Comparison of ENCODE assay signal across 8 cellular contexts in the genomic region with DNA sequence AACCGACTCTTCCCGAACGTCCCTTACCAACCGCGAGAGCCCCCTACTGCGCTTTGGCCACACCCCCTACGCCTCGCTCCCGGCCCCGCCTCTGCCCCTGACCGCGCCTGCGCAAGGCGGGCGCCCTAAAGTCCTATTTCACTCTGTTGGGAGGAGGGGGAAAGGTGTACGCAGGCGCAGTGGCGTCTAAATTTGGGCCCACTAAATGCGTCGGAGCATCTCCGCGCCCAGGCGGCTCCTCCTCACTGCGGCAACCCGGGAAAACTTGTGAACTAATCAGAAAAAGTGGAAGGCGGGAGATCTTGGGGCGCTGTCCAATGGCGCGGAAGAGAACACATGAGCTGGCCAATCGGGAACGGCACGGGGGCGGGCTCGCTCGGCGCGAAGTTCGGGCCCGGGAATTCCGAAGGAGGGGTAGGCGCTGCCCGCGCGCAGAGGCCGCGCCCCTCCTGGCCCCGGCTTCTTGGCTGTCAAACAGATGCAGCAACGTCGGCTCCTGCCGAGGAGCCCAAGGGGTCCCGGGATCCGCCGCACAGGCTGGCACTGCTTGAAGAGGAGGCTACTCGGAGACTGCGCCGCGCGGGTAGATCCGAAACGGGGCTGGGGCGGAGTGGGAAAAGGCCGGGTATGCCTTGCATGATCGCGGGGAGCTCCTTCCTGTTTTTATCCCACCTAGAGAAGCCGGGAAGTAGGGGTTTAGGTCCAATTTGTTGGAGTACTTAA. TPM values are rescaled to one million over a fixed set of nuclear protein-coding genes. Genes with fewer than 3 reads are reported as not detected.
DNase-seq lines count a peak whose midpoint lies in the region; FAIRE-seq and TF ChIP-seq lines count a peak whose summit lies in the region.

A gene with protein sequence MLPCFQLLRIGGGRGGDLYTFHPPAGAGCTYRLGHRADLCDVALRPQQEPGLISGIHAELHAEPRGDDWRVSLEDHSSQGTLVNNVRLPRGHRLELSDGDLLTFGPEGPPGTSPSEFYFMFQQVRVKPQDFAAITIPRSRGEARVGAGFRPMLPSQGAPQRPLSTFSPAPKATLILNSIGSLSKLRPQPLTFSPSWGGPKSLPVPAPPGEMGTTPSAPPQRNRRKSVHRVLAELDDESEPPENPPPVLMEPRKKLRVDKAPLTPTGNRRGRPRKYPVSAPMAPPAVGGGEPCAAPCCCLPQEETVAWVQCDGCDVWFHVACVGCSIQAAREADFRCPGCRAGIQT (plus strand): TSS at position 450 of the 723 bp plus-strand sequence. CDS start 881 bp downstream, outside the sequence.

- no peaks in the 10 kb centered on the region for H3K27me3 ChIP-seq in DOHH2 (ENCODE audit: control insufficient read depth, low read length)
- no peaks in the 10 kb centered on the region for H3K27me3 ChIP-seq in GM23248 (replicated peaks; ENCODE audit: insufficient read depth)
- H3K27me3 ChIP-seq in Karpas-422 (ENCODE audit: low read length): no peaks in the 10 kb centered on the region
- no peaks in the 10 kb centered on the region for H3K27me3 ChIP-seq in esophagus (ENCODE audit: control insufficient read depth in 1 of 2, insufficient read depth in 2 of 2, low read length in 2 of 2)
- H3K27me3 ChIP-seq in muscle layer of duodenum (ENCODE audit: low read depth, low read length): no peaks in the 10 kb centered on the region

- peak within 1 kb of the TSS; percentile 92 for H3K4me2 ChIP-seq in DOHH2 (ENCODE audit: low read length)
- H3K4me2 ChIP-seq in GM23248 (ENCODE audit: unreplicated experiment): peak within 1 kb of the TSS; percentile 84
- H3K4me2 ChIP-seq in Karpas-422 (ENCODE audit: low read depth, low read length, poor library complexity, severe bottlenecking): peak within 1 kb of the TSS; percentile 91

- 0% methylated on average over 56 to 65 of the region's 65 CpGs for WGBS in GM23248 (ENCODE audit: low coverage in 1 of 2, low lambda C conversion rate in 2 of 2, missing lambda C conversion rate in 2 of 2), 2 experiments
- WGBS in esophagus, 2 donors: 0% methylated on average over 56 to 65 of the region's 65 CpGs

- H3K9me2 ChIP-seq in DOHH2 (replicated peaks; ENCODE audit: control insufficient read depth, low read length) (no peaks in the 10 kb centered on the region), GM23248 (ENCODE audit: insufficient read depth) (no peaks in the 10 kb centered on the region), Karpas-422 (replicated peaks; ENCODE audit: insufficient read depth, low read length) (no peaks in the 10 kb centered on the region)

- H4K20me1 ChIP-seq in DOHH2 (ENCODE audit: control insufficient read depth, insufficient read depth, low read depth, low read length): no peaks in the 10 kb centered on the region
- H4K20me1 ChIP-seq in GM23248 (ENCODE audit: insufficient read depth): no peaks in the 10 kb centered on the region
- H4K20me1 ChIP-seq in Karpas-422 (ENCODE audit: insufficient read depth, low read depth, low read length): peaks cover 9% of the 10 kb centered on the region

- peak; percentile 87 for FAIRE-seq in RCC 7860 (lab: Jason Lieb, UNC)

- peak within 1 kb of the TSS; percentile 83 for H3K9ac ChIP-seq in GM23248
- H3K9ac ChIP-seq in Karpas-422 (ENCODE audit: low read length): peak within 1 kb of the TSS; percentile 93

- H3F3A ChIP-seq in DOHH2 (ENCODE audit: control insufficient read depth, insufficient read depth) (0 out of 2 replicates have a peak, but pooled peaks cover 2% of the 10 kb centered on the region), GM23248 (ENCODE audit: insufficient read depth) (peaks cover 4% of the 10 kb centered on the region; the same call in 1 of the 2 replicates)

- DNase-seq in GM23248: peak; percentile 100
- DNase-seq in Karpas-422: peak; percentile 100
- peak; percentile 97 for DNase-seq in RCC 7860 (ENCODE audit: low spot score)
- peak; percentile 99 for DNase-seq in activated T-cell treated with anti-CD3 and anti-CD28 coated beads, Interleukin-2, amount 50 U/mL, for 48 hours
- DNase-seq in stimulated activated CD8-positive, alpha-beta memory T cell treated with anti-CD3 and anti-CD28 coated beads, Interleukin-7, amount 100 ng/mL, for 24 hours (ENCODE audit: low read depth): peak; percentile 99

- H2AFZ ChIP-seq in GM23248: peak within 1 kb of the TSS; percentile 96
- H2AFZ ChIP-seq in Karpas-422 (ENCODE audit: low read length): peak within 1 kb of the TSS; percentile 97

- TF ChIP-seq CTCF in DOHH2 (IDR thresholded peaks at IDR 0.05; ENCODE audit: low read depth, low read length, poor library complexity, severe bottlenecking): no peak

- H3K79me2 ChIP-seq in DOHH2 (ENCODE audit: control insufficient read depth, low read length) (peaks cover 48% of the 10 kb centered on the region), GM23248 (ENCODE audit: insufficient read depth) (peaks cover 15% of the 10 kb centered on the region), Karpas-422 (ENCODE audit: low read length) (peaks cover 11% of the 10 kb centered on the region; the same call in 1 of the 2 replicates)

- no peaks in the 10 kb centered on the region for H3K9me3 ChIP-seq in DOHH2 (ENCODE audit: control insufficient read depth, insufficient read depth, low read length)
- H3K9me3 ChIP-seq in GM23248 (ENCODE audit: low read depth): no peaks in the 10 kb centered on the region
- no peaks in the 10 kb centered on the region for H3K9me3 ChIP-seq in Karpas-422 (ENCODE audit: low read length)
- no peaks in the 10 kb centered on the region for H3K9me3 ChIP-seq in esophagus (ENCODE audit: control insufficient read depth in 2 of 2, insufficient read depth in 1 of 2, low read depth in 1 of 2, low read length in 1 of 2)
- no peaks in the 10 kb centered on the region for H3K9me3 ChIP-seq in muscle layer of duodenum (ENCODE audit: control insufficient read depth in 1 of 2, low read length in 2 of 2)

- in situ Hi-C loops in GM23248 (cut with MboI): no loop called here

- H3K27ac ChIP-seq in DOHH2 (ENCODE audit: low read depth, low read length): peak within 1 kb of the TSS; percentile 64
- H3K27ac ChIP-seq in GM23248: peak within 1 kb of the TSS; percentile 33; the same call in 1 of the 2 replicates
- peak within 1 kb of the TSS; percentile 35; the same call in 1 of the 2 replicates for H3K27ac ChIP-seq in Karpas-422 (ENCODE audit: low read length)
- peak within 1 kb of the TSS; percentile 84 to 85 for H3K27ac ChIP-seq in esophagus (ENCODE audit: low read depth in 2 of 2, low read length in 1 of 2)
- no peak within 1 kb of the TSS for H3K27ac ChIP-seq in muscle layer of duodenum (ENCODE audit: low read length)

- H3K36me3 ChIP-seq in DOHH2 (ENCODE audit: control insufficient read depth, low read length) (peaks cover 55% of the 10 kb centered on the region), GM23248 (ENCODE audit: low read depth) (no peaks in the 10 kb centered on the region), Karpas-422 (ENCODE audit: insufficient read depth, low read length) (peaks cover 3% of the 10 kb centered on the region), esophagus (ENCODE audit: control insufficient read depth in 2 of 2, insufficient read depth in 2 of 2, low read length in 1 of 2) (peaks cover 0 to 7% of the 10 kb centered on the region in 2 donors), muscle layer of duodenum (ENCODE audit: control insufficient read depth in 1 of 2, insufficient read depth in 2 of 2, low read length in 2 of 2) (peaks cover 0 to 5% of the 10 kb centered on the region in 2 donors)

- H3K4me3 ChIP-seq in DOHH2 (ENCODE audit: low read length) (peak within 1 kb of the TSS; percentile 92), GM23248 (peak within 1 kb of the TSS; percentile 94), Karpas-422 (ENCODE audit: low read length) (peak within 1 kb of the TSS; percentile 70), esophagus (ENCODE audit: low read depth in 1 of 2, low read length in 2 of 2) (peak within 1 kb of the TSS; percentile 64 to 76), muscle layer of duodenum (ENCODE audit: low read depth in 1 of 2, low read length in 2 of 2) (peak within 1 kb of the TSS; percentile 78 to 83)

- H3K4me1 ChIP-seq in DOHH2 (ENCODE audit: control insufficient read depth, low read length): peaks cover 31% of the 10 kb centered on the region
- H3K4me1 ChIP-seq in GM23248 (ENCODE audit: insufficient read depth): 0 out of 2 replicates have a peak, but pooled peaks cover 3% of the 10 kb centered on the region
- peaks cover 32% of the 10 kb centered on the region for H3K4me1 ChIP-seq in Karpas-422 (ENCODE audit: low read length)
- H3K4me1 ChIP-seq in esophagus (ENCODE audit: control insufficient read depth in 2 of 2, insufficient read depth in 2 of 2, low read length in 1 of 2): peaks cover 8 to 10% of the 10 kb centered on the region in 2 donors
- H3K4me1 ChIP-seq in muscle layer of duodenum (ENCODE audit: control insufficient read depth in 1 of 2, insufficient read depth in 2 of 2, low read length in 2 of 2): peaks cover 4 to 17% of the 10 kb centered on the region in 2 donors

RNA-seq across cellular contexts. Expression of the gene that starts here (rescaled TPM):
- total RNA-seq in GM23248 (2014; rRNA removed; shearing (Covaris generic)): 21.6 and 28.4 TPM in 2 replicates
- polyA plus RNA-seq in GM23248 (2016; fragmentation: Nextera tagmentation; extraction: Ambion mirVana): 18.3 and 19.9 TPM in 2 replicates
- 13.9 and 20.4 TPM in 2 replicates for total RNA-seq in Karpas-422 (2014; rRNA removed; shearing (Covaris generic); ENCODE audit: low replicate concordance)
- 10 to 100 TPM; 10.3 to 11.0 TPM for polyA plus RNA-seq in esophagus
